13 cellular contexts compared by ENCODE assay signal in the genomic region with DNA sequence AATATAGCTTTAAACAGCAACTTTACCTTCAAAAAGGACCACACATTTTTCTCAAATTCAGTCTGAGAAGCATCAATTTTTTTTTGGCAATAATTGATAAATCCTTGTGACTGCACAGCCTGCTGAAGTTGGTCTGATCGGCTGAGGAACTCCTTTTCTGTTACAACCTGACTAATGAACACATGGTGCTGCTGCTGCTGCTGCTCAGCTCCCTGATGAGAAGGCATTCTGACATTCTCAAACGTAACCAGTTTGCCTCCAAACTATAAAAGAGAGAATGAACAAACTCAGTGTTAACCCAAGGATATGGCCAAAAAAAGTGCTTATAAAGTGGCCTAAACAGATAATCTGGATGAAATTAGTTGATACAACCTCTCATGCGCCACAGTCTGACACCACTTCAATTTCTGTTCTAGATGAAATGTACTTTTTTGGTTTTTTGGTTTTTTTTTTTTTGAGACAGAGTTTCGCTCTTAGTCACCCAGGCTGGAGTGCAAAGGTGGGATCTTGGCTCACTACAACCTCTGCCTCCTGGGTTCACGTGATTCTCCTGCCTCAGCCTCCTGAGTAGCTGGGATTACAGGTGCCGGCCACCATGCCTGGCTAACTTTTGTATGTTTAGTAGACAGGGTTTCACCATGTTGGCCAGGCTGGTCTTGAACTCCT. TPM values are rescaled to one million over a fixed set of nuclear protein-coding genes. Genes with fewer than 3 reads are reported as not detected.
DNase-seq lines count a peak whose midpoint lies in the region; ATAC-seq and TF ChIP-seq lines count a peak whose summit lies in the region.
"Had no signal": no experiment of that assay in that cellular context is flagged by ENCODE, and none has a peak within 500 bp of the region (broad histone marks: within the 10 kb centered on the region; RNA-seq: fewer than 3 reads in every experiment).

No MANE protein-coding gene starts in this region.

- peaks cover 28% of the 10 kb centered on the region for H3K4me1 Mint-ChIP-seq in activated naive CD4-positive, alpha-beta T cell treated with anti-CD3 and anti-CD28 coated beads for 36 hours (ENCODE audit: low read depth)
- H3K4me1 Mint-ChIP-seq in T-cell: peaks cover 24 to 29% (median 26%) of the 10 kb centered on the region in 3 donors
- peaks cover 22% of the 10 kb centered on the region for H3K4me1 Mint-ChIP-seq in central memory CD8-positive, alpha-beta T cell
- H3K4me1 Mint-ChIP-seq in stimulated activated effector memory CD8-positive, alpha-beta T cell treated with anti-CD3 and anti-CD28 coated beads, Interleukin-12 subunit alpha, Interleukin-12 subunit beta, amount 100 ng/mL, for 72 hours: peaks cover 28% of the 10 kb centered on the region

- intact Hi-C loops in activated naive CD4-positive, alpha-beta T cell treated with anti-CD3 and anti-CD28 coated beads for 36 hours (cut with micrococcal nuclease): loop anchor here (1.0 to 2.0 kb wide), 3 partner anchors 26 to 41 kb away; partner anchors contain the start of genes SEC31A and THAP9
- intact Hi-C loops in tibial artery (cut with DNase I; ENCODE audit: low total_unique reads): no loop called here

- POLR2A ChIA-PET in T-cell (lab: Charles Lee): interaction anchor here in 1 of 2 donors (0.7 kb wide), 1 partner anchor 133 kb away, joined by 3 read pairs; no protein-coding TSS in a partner anchor

- no peaks in the 10 kb centered on the region for H3K27me3 ChIP-seq in tibial artery

- H3K36me3 ChIP-seq in tibial artery: peaks cover 70 to 78% (median 77%) of the 10 kb centered on the region in 3 donors

- H3K27ac Mint-ChIP-seq in activated naive CD4-positive, alpha-beta T cell treated with anti-CD3 and anti-CD28 coated beads for 36 hours: peak overlapping the region; percentile 9
- peak overlapping the region; percentile 50 to 84 for H3K27ac Mint-ChIP-seq in T-cell
- peak overlapping the region; percentile 9 for H3K27ac Mint-ChIP-seq in central memory CD8-positive, alpha-beta T cell (ENCODE audit: low read depth)
- H3K27ac Mint-ChIP-seq in stimulated activated effector memory CD8-positive, alpha-beta T cell treated with anti-CD3 and anti-CD28 coated beads, Interleukin-12 subunit alpha, Interleukin-12 subunit beta, amount 100 ng/mL, for 72 hours: peak overlapping the region; percentile 78

- peak overlapping the region in 1 of 2 donors; percentile 2 for H3K27ac ChIP-seq in tibial artery

- H3K4me1 ChIP-seq in tibial artery: peaks cover 0 to 13% (median 3%) of the 10 kb centered on the region in 4 donors

- CTCF ChIA-PET in activated naive CD4-positive, alpha-beta T cell treated with anti-CD3 and anti-CD28 coated beads for 36 hours (lab: Charles Lee): interaction anchor here (0.7 to 1.0 kb wide), 2 partner anchors 22 kb away, joined by 3 to 6 read pairs; no protein-coding TSS in a partner anchor
- CTCF ChIA-PET in T-cell (lab: Charles Lee): interaction anchor here in 1 of 2 donors (0.6 kb wide), 1 partner anchor 89 kb away, joined by 3 read pairs; no protein-coding TSS in a partner anchor

- no peak overlapping the region for H3K4me3 Mint-ChIP-seq in activated naive CD4-positive, alpha-beta T cell treated with anti-CD3 and anti-CD28 coated beads for 36 hours
- peak overlapping the region in 1 of 3 donors; percentile 57 for H3K4me3 Mint-ChIP-seq in T-cell
- H3K4me3 Mint-ChIP-seq in central memory CD8-positive, alpha-beta T cell: no peak overlapping the region
- H3K4me3 Mint-ChIP-seq in stimulated activated effector memory CD8-positive, alpha-beta T cell treated with anti-CD3 and anti-CD28 coated beads, Interleukin-12 subunit alpha, Interleukin-12 subunit beta, amount 100 ng/mL, for 72 hours: peak overlapping the region; percentile 52

- H3K9me3 ChIP-seq in tibial artery: no peaks in the 10 kb centered on the region

- no peaks in the 10 kb centered on the region for H3K9me3 Mint-ChIP-seq in activated naive CD4-positive, alpha-beta T cell treated with anti-CD3 and anti-CD28 coated beads for 36 hours
- no peaks in the 10 kb centered on the region for H3K9me3 Mint-ChIP-seq in T-cell
- H3K9me3 Mint-ChIP-seq in central memory CD8-positive, alpha-beta T cell: no peaks in the 10 kb centered on the region
- H3K9me3 Mint-ChIP-seq in stimulated activated effector memory CD8-positive, alpha-beta T cell treated with anti-CD3 and anti-CD28 coated beads, Interleukin-12 subunit alpha, Interleukin-12 subunit beta, amount 100 ng/mL, for 72 hours: no peaks in the 10 kb centered on the region

- DNase-seq in activated naive CD4-positive, alpha-beta T cell treated with anti-CD3 and anti-CD28 coated beads for 36 hours: peak; percentile 16
- no peak for DNase-seq in activated naive CD4-positive, alpha-beta T cell treated with Interleukin-2 at 50 U/mL for 16 hours
- DNase-seq in T-cell (no peak), DMS53 treated with DMSO at 0.1 percent for 48 hours (lab: John Stamatoyannopoulos, UW; ENCODE audit: unreplicated experiment) (no peak), KBM-7 (no peak), tibial artery (no peak)
- no peak for DNase-seq in central memory CD8-positive, alpha-beta T cell (ENCODE audit: low spot score in 2 of 2)
- peak in 1 of 2 donors; percentile 55 for DNase-seq in stimulated activated effector memory CD8-positive, alpha-beta T cell treated with anti-CD3 and anti-CD28 coated beads, Interleukin-12 subunit alpha, Interleukin-12 subunit beta, amount 100 ng/mL, for 72 hours (ENCODE audit: low spot score in 2 of 2)
- DNase-seq: central memory CD4-positive, alpha-beta T cell; DND-41; hippocampal formation; NCI-H1694; NCI-H526 treated with DMSO at 0.1 percent for 48 hours had no signal

- H3K4me3 ChIP-seq in tibial artery: no peak overlapping the region

- no peak for TF ChIP-seq CTCF in tibial artery (IDR thresholded peaks at IDR 0.05)

- H3K27me3 Mint-ChIP-seq in activated naive CD4-positive, alpha-beta T cell treated with anti-CD3 and anti-CD28 coated beads for 36 hours (ENCODE audit: low read depth): no peaks in the 10 kb centered on the region
- no peaks in the 10 kb centered on the region for H3K27me3 Mint-ChIP-seq in T-cell
- no peaks in the 10 kb centered on the region for H3K27me3 Mint-ChIP-seq in central memory CD8-positive, alpha-beta T cell

- H3K36me3 Mint-ChIP-seq in activated naive CD4-positive, alpha-beta T cell treated with anti-CD3 and anti-CD28 coated beads for 36 hours (ENCODE audit: low read depth): peaks cover 34% of the 10 kb centered on the region
- H3K36me3 Mint-ChIP-seq in T-cell: peaks cover 41% of the 10 kb centered on the region
- H3K36me3 Mint-ChIP-seq in central memory CD8-positive, alpha-beta T cell (ENCODE audit: insufficient read depth): peaks cover 66% of the 10 kb centered on the region
- H3K36me3 Mint-ChIP-seq in stimulated activated effector memory CD8-positive, alpha-beta T cell treated with anti-CD3 and anti-CD28 coated beads, Interleukin-12 subunit alpha, Interleukin-12 subunit beta, amount 100 ng/mL, for 72 hours: peaks cover 99% of the 10 kb centered on the region

- in situ Hi-C loops in KBM-7 (cut with MboI; ENCODE audit: low pct_unique_long_range_greater_than_20kb, low sequenced_read_pairs): no loop called here

- no peak for ATAC-seq in T-cell (replicated peaks in 1 of 4)
- no peak for ATAC-seq in central memory CD8-positive, alpha-beta T cell (replicated peaks; ENCODE audit: extremely low read depth, poor library complexity, severe bottlenecking)
- peak; percentile 83 for ATAC-seq in stimulated activated effector memory CD8-positive, alpha-beta T cell treated with anti-CD3 and anti-CD28 coated beads, Interleukin-12 subunit alpha, Interleukin-12 subunit beta, amount 100 ng/mL, for 72 hours

RNA-seq across cellular contexts. Expression of gene SEC31A, which starts 26.5 kb away (rescaled TPM):
- total RNA-seq in activated naive CD4-positive, alpha-beta T cell treated with anti-CD3 and anti-CD28 coated beads for 36 hours: 10 to 100 TPM; 85.1 to 85.7 TPM
- 100 to 1,000 TPM; 107 to 146 (median 130) TPM for total RNA-seq in T-cell

RNA-seq across cellular contexts. Expression of gene THAP9, which starts 36.1 kb away (rescaled TPM):
- 1 to 10 TPM; 2.7 to 3.3 TPM for total RNA-seq in activated naive CD4-positive, alpha-beta T cell treated with anti-CD3 and anti-CD28 coated beads for 36 hours
- 1 to 10 TPM; 2.3 to 4.1 (median 3.0) TPM for total RNA-seq in T-cell

Comparison
In these comparisons a context has a peak if more than half of its experiments do, and no peak if none do; other contexts are left out.
1. H3K27ac Mint-ChIP-seq: peak in every context shown above with its lines; median percentile 78 in stimulated activated effector memory CD8-positive, alpha-beta T cell treated with anti-CD3 and anti-CD28 coated beads, Interleukin-12 subunit alpha, Interleukin-12 subunit beta, amount 100 ng/mL, for 72 hours; 67 in T-cell; 9 in activated naive CD4-positive, alpha-beta T cell treated with anti-CD3 and anti-CD28 coated beads for 36 hours; 9 in central memory CD8-positive, alpha-beta T cell.